8 cellular contexts compared by ENCODE assay signal in genomic region chr7:909358-910329, GRCh38. TPM values are rescaled to one million over a fixed set of nuclear protein-coding genes. Genes with fewer than 3 reads are reported as not detected.
DNase-seq lines count a peak whose midpoint lies in the region; TF ChIP-seq lines count a peak whose summit lies in the region.

No MANE protein-coding gene starts in this region.

- H3K4me3 ChIP-seq in GM23248 (0 out of 2 replicates have a peak overlapping the region, but pooled peaks have one; percentile 12), SJSA1 (peak overlapping the region; percentile 14; the same call in 1 of the 2 replicates), esophagus squamous epithelium (peak overlapping the region in 3 of 4 donors; percentile 32 to 57 (median 41)), neural cell (ENCODE audit: low read length) (peak overlapping the region; percentile 27)

- TF ChIP-seq POLR2A in esophagus squamous epithelium (IDR thresholded peaks at IDR 0.05), result no peak

- H3K9me2 ChIP-seq in GM23248 (ENCODE audit: insufficient read depth), result no peaks in the 10 kb centered on the region
- H3K9me2 ChIP-seq in neural cell (ENCODE audit: insufficient read depth, low read length), result no peaks in the 10 kb centered on the region

- H2AFZ ChIP-seq in GM23248 (no peak overlapping the region), neural cell (ENCODE audit: low read depth, low read length) (no peak overlapping the region)

- in situ Hi-C loops in GM23248 (cut with MboI), result no loop called here

- peaks cover 9% of the 10 kb centered on the region for H3K27me3 ChIP-seq in GM23248 (replicated peaks; ENCODE audit: insufficient read depth)
- H3K27me3 ChIP-seq in SJSA1 (replicated peaks), result no peaks in the 10 kb centered on the region
- peaks cover 0 to 5% (median 0%) of the 10 kb centered on the region in 4 donors for H3K27me3 ChIP-seq in esophagus squamous epithelium
- H3K27me3 ChIP-seq in neural cell (ENCODE audit: insufficient read depth, low read depth, low read length), result peaks cover 7% of the 10 kb centered on the region

- TF ChIP-seq RAD21 in neural cell (conservative IDR thresholded peaks at IDR 0.05), result no peak

- H3F3A ChIP-seq in GM23248 (ENCODE audit: insufficient read depth), result no peaks in the 10 kb centered on the region
- H3F3A ChIP-seq in neural cell (ENCODE audit: insufficient read depth, low read length, poor library complexity, severe bottlenecking), result no peaks in the 10 kb centered on the region

- intact Hi-C loops in esophagus squamous epithelium (cut with DNase I), result no loop called here

- peaks cover 4% of the 10 kb centered on the region; the same call in 1 of the 2 replicates for H3K4me1 ChIP-seq in GM23248 (ENCODE audit: insufficient read depth)
- H3K4me1 ChIP-seq in SJSA1 (replicated peaks), result peaks cover 30% of the 10 kb centered on the region
- peaks cover 7 to 30% (median 13%) of the 10 kb centered on the region in 3 donors for H3K4me1 ChIP-seq in esophagus squamous epithelium

- WGBS in GM23248 (ENCODE audit: low coverage in 1 of 2, low lambda C conversion rate in 2 of 2, missing lambda C conversion rate in 2 of 2), 2 experiments, result 44 to 46% methylated on average over 45 to 57 of the region's 58 CpGs
- WGBS in esophagus squamous epithelium, 2 donors, result 51 to 83% methylated on average over 20 to 23 of the region's 58 CpGs

- H4K20me1 ChIP-seq in GM23248 (ENCODE audit: insufficient read depth) (no peaks in the 10 kb centered on the region), neural cell (ENCODE audit: insufficient read depth) (no peaks in the 10 kb centered on the region)

- H3K79me2 ChIP-seq in GM23248 (ENCODE audit: insufficient read depth) (no peaks in the 10 kb centered on the region), neural cell (replicated peaks; ENCODE audit: insufficient read depth, low read length) (no peaks in the 10 kb centered on the region)

- H3K9me3 ChIP-seq in GM23248 (ENCODE audit: low read depth) (no peaks in the 10 kb centered on the region), SJSA1 (replicated peaks) (no peaks in the 10 kb centered on the region; the same call in 1 of the 2 replicates), esophagus squamous epithelium (no peaks in the 10 kb centered on the region), neural cell (ENCODE audit: low read length) (no peaks in the 10 kb centered on the region)

- H3K4me2 ChIP-seq in GM23248 (ENCODE audit: unreplicated experiment) (no peak overlapping the region), neural cell (ENCODE audit: low read length) (no peak overlapping the region)

- TF ChIP-seq CTCF in esophagus squamous epithelium (IDR thresholded peaks at IDR 0.05) (no peak), neural cell (IDR thresholded peaks at IDR 0.05; ENCODE audit: poor library complexity, severe bottlenecking) (no peak)

- no peaks in the 10 kb centered on the region for H3K36me3 ChIP-seq in GM23248 (ENCODE audit: low read depth)
- H3K36me3 ChIP-seq in SJSA1, result no peaks in the 10 kb centered on the region
- no peaks in the 10 kb centered on the region for H3K36me3 ChIP-seq in esophagus squamous epithelium
- H3K36me3 ChIP-seq in neural cell (ENCODE audit: insufficient read depth, low read length), result no peaks in the 10 kb centered on the region

- peak; percentile 63 for DNase-seq in GM23248
- peak; percentile 42 to 71 for DNase-seq in SJSA1 (ENCODE audit: low read depth in 1 of 2, low spot score in 2 of 2)
- no peak for DNase-seq in esophagus squamous epithelium (lab: John Stamatoyannopoulos, UW)
- no peak for DNase-seq in SK-N-DZ (ENCODE audit: low spot score)
- no peak for DNase-seq in NCI-H2081 treated with DMSO at 0.1 percent for 48 hours (lab: John Stamatoyannopoulos, UW)
- DNase-seq in NCI-H446 (lab: John Stamatoyannopoulos, UW), result no peak
- no peak for DNase-seq in GOT3 (lab: John Stamatoyannopoulos, UW)

- TF ChIP-seq EP300 in neural cell (conservative IDR thresholded peaks at IDR 0.05; ENCODE audit: poor library complexity, severe bottlenecking), result no peak

- H3K27ac ChIP-seq in GM23248 (no peak overlapping the region), SJSA1 (peak overlapping the region; percentile 57), esophagus squamous epithelium (peak overlapping the region in 1 of 4 donors; percentile 42), neural cell (ENCODE audit: low read length) (no peak overlapping the region)

- H3K9ac ChIP-seq in GM23248 (no peak overlapping the region), neural cell (ENCODE audit: low read length) (no peak overlapping the region)

TF ChIP-seq in neural cell, 6 proteins besides CTCF, POLR2A, EP300 and RAD21:
- TF ChIP-seq POLR2AphosphoS5 (IDR thresholded peaks at IDR 0.05) (no peak), MXI1 (conservative IDR thresholded peaks at IDR 0.05; ENCODE audit: poor library complexity, severe bottlenecking) (no peak)
TF ChIP-seq in neural cell: peak in this region for 0.

RNA-seq across cellular contexts. Expression of gene GET4, which starts 33.3 kb away (rescaled TPM):
- total RNA-seq in GM23248 (2014; rRNA removed; shearing (Covaris generic)), result 16.7 and 26.8 TPM in 2 replicates
- 25.3 and 26.3 TPM in 2 replicates for polyA plus RNA-seq in GM23248 (2016; fragmentation: Nextera tagmentation; extraction: Ambion mirVana)
- total RNA-seq in SJSA1 (2014; rRNA removed; shearing (Covaris generic)), result 35.4 and 36.1 TPM in 2 replicates
- 10 to 100 TPM; 22.3 to 29.6 (median 27.8) TPM for total RNA-seq in esophagus squamous epithelium
- polyA plus RNA-seq in neural cell, result 63.8 and 85.7 TPM in 2 replicates
- 31.5 and 33.6 TPM in 2 replicates for polyA minus RNA-seq in neural cell
- 58.8 and 60.9 TPM in 2 replicates for polyA plus RNA-seq in SK-N-DZ (2014; cell fraction: cytosol; rRNA removed)
- 132 and 195 TPM in 2 replicates for polyA plus RNA-seq in SK-N-DZ (2014; cell fraction: nucleus; rRNA removed)

RNA-seq across cellular contexts. Expression of gene ADAP1, which starts 44.8 kb away (rescaled TPM):
- 0.38 and 1.1 TPM in 2 replicates for total RNA-seq in GM23248 (2014; rRNA removed; shearing (Covaris generic))
- polyA plus RNA-seq in GM23248 (2016; fragmentation: Nextera tagmentation; extraction: Ambion mirVana) (0.24 and 0.51 TPM in 2 replicates), neural cell (76.8 and 96.1 TPM in 2 replicates)
- total RNA-seq in SJSA1 (2014; rRNA removed; shearing (Covaris generic)), result 3.5 TPM in 1 of 2 replicates, not detected in the other
- 10 to 100 TPM in 2 of 4 donors, 1 to 10 TPM in 2; 6.0 to 13.7 (median 9.9) TPM for total RNA-seq in esophagus squamous epithelium
- polyA minus RNA-seq in neural cell, result 65.8 and 72.1 TPM in 2 replicates
- polyA plus RNA-seq in SK-N-DZ (2014; cell fraction: cytosol; rRNA removed), result 27.4 and 30.5 TPM in 2 replicates
- 28.2 and 35.6 TPM in 2 replicates for polyA plus RNA-seq in SK-N-DZ (2014; cell fraction: nucleus; rRNA removed)

Comparison
In these comparisons a context has a peak if more than half of its experiments do, and no peak if none do; other contexts are left out.
1. DNase-seq: peak in GM23248 (single experiment) and SJSA1 (2 of 2); none in esophagus squamous epithelium (single experiment), SK-N-DZ (single experiment), NCI-H2081 treated with DMSO at 0.1 percent for 48 hours (single experiment), NCI-H446 (0 of 2) and GOT3 (single experiment).
2. Peak in every context shown above with its lines, with median percentiles within 50 percentile points of each other: H3K4me3 ChIP-seq.